ENCODE assay signal across 26 cellular contexts in genomic region chr16:81112453-81112852, GRCh38. TPM values are rescaled to one million over a fixed set of nuclear protein-coding genes. Genes with fewer than 3 reads are reported as not detected.
"Had no signal": no experiment of that assay in that cellular context is flagged by ENCODE, and none has a peak within 500 bp of the region (broad histone marks: within the 10 kb centered on the region; RNA-seq: fewer than 3 reads in every experiment).

No MANE protein-coding gene starts in this region.

- H3K4me1 ChIP-seq: colonic mucosa, esophagus squamous epithelium, gastrocnemius medialis, heart right ventricle, left lung, lower lobe of right lung had no signal

- ATAC-seq: effector memory CD8-positive, alpha-beta T cell; esophagus mucosa; gastrocnemius medialis; heart right ventricle; left cardiac atrium; left lung; left ventricle myocardium superior; lower lobe of right lung; mucosa of descending colon had no signal

- H3K4me3 ChIP-seq: colonic mucosa, esophagus squamous epithelium, gastrocnemius medialis, heart right ventricle, left lung, lower lobe of right lung, mucosa of descending colon had no signal

- FAIRE-seq: endometrium, islet of Langerhans, keratinocyte had no signal

- H3K36me3 ChIP-seq: colonic mucosa, esophagus squamous epithelium, gastrocnemius medialis, heart right ventricle, left lung, lower lobe of right lung had no signal

- H3K9me3 ChIP-seq: colonic mucosa, esophagus squamous epithelium, gastrocnemius medialis, heart right ventricle, left lung, lower lobe of right lung, mucosa of descending colon had no signal

- DNase-seq: colonic mucosa; cortex of kidney; effector CD8-positive, alpha-beta T cell; effector memory CD8-positive, alpha-beta T cell; endodermal cell; erythroblast; esophagus squamous epithelium; foreskin fibroblast; foreskin melanocyte; gastrocnemius medialis; glutamatergic neuron; head of caudate nucleus; heart right ventricle; hippocampal formation; left cardiac atrium; left lung; left ventricle myocardium superior; lower lobe of right lung; mesenchymal stem cell; mucosa of descending colon; naive B cell had no signal

- H3K27ac ChIP-seq: colonic mucosa, epithelial cell of prostate, esophagus squamous epithelium, gastrocnemius medialis, heart right ventricle, left lung, lower lobe of right lung had no signal

- H3K27me3 ChIP-seq: colonic mucosa, gastrocnemius medialis, heart right ventricle had no signal

RNA-seq across cellular contexts. Expression of gene C16orf46, which starts 35.4 kb away (rescaled TPM):
- total RNA-seq: esophagus mucosa, lower lobe of right lung had no signal
